In genomic region chr2:120223034-120223912, GRCh38 we compare ENCODE assay signal across 1 cellular context.
TF ChIP-seq lines count a peak whose summit lies in the region.

Gene TMEM185B (minus strand): TSS chr2:120223400. CDS start chr2:120222976, 424 bp downstream.

TF ChIP-seq in K562, 482 proteins besides CTCF, POLR2A, EP300 and RAD21 (continued from another document and continues in another):
- peak; percentile 99 for TF ChIP-seq E2F6 (IDR thresholded peaks at IDR 0.05; ENCODE audit: borderline replicate concordance in 1 of 2, extremely low read depth in 1 of 2, insufficient read depth in 1 of 2, insufficient read length in 1 of 2, low read depth in 1 of 2, low read length in 1 of 2, poor library complexity in 1 of 2, severe bottlenecking in 1 of 2)
- no peak; the same call in none of the 2 replicates for TF ChIP-seq ZNF175 (CRISPR knock-in tag; IDR thresholded peaks at IDR 0.05; ENCODE audit: low read depth)
- peak; percentile 65; the same call in 1 of the 2 replicates for TF ChIP-seq MXI1 (IDR thresholded peaks at IDR 0.05; ENCODE audit: low read depth, low read length)
- no peak for TF ChIP-seq CAMTA2 (CRISPR knock-in tag; conservative IDR thresholded peaks at IDR 0.05)
- TF ChIP-seq HMG20A (CRISPR knock-in tag; conservative IDR thresholded peaks at IDR 0.05), result no peak
- TF ChIP-seq BACH1 (tag; IDR thresholded peaks at IDR 0.05), result no peak
- TF ChIP-seq ADNP (tag; IDR thresholded peaks at IDR 0.05), result no peak
- TF ChIP-seq ZNF639 (CRISPR knock-in tag; conservative IDR thresholded peaks at IDR 0.05 in 1 of 2, IDR thresholded peaks at IDR 0.05 in 1 of 2), result peak in 1 of 2 experiments; percentile 96; a peak in 2 of 4 replicates
- no peak for TF ChIP-seq AFF1 (IDR thresholded peaks at IDR 0.05; ENCODE audit: low read depth in 1 of 2, partially characterized antibody in 2 of 2)
- no peak for TF ChIP-seq ZBTB7A (IDR thresholded peaks at IDR 0.05; ENCODE audit: borderline replicate concordance, control insufficient read depth, low read depth, low read length)
- no peak for TF ChIP-seq ZNF57 (CRISPR knock-in tag; IDR thresholded peaks at IDR 0.05)
- no peak for TF ChIP-seq RBM15 (IDR thresholded peaks at IDR 0.05; ENCODE audit: insufficient read depth, low read length)
- TF ChIP-seq MNT (conservative IDR thresholded peaks at IDR 0.05), result peak; percentile 79 to 95
- peak; percentile 90 for TF ChIP-seq GTF2E2 (tag; IDR thresholded peaks at IDR 0.05)
- TF ChIP-seq HDAC3 (IDR thresholded peaks at IDR 0.05; ENCODE audit: borderline replicate concordance, partially characterized antibody), result no peak
- TF ChIP-seq POLR2G (IDR thresholded peaks at IDR 0.05; ENCODE audit: low read depth, low read length), result peak; percentile 96
- TF ChIP-seq E2F1 (CRISPR knock-in tag; IDR thresholded peaks at IDR 0.05), result peak; percentile 82
- no peak for TF ChIP-seq ZNF717 (CRISPR knock-in tag; IDR thresholded peaks at IDR 0.05)
- no peak for TF ChIP-seq HBP1 (CRISPR knock-in tag; IDR thresholded peaks at IDR 0.05)
- TF ChIP-seq EHMT2 (IDR thresholded peaks at IDR 0.05), result no peak
- peak; percentile 59 for TF ChIP-seq ETS2 (tag; IDR thresholded peaks at IDR 0.05; ENCODE audit: borderline replicate concordance, poor library complexity, severe bottlenecking)
- no peak for TF ChIP-seq MCM5 (IDR thresholded peaks at IDR 0.05; ENCODE audit: low read depth)
- peak; percentile 92 for TF ChIP-seq CTBP1 (IDR thresholded peaks at IDR 0.05; ENCODE audit: borderline replicate concordance)
- TF ChIP-seq MBD2 (IDR thresholded peaks at IDR 0.05; ENCODE audit: borderline replicate concordance, low read depth), result peak; percentile 62; the same call in 1 of the 2 replicates
- TF ChIP-seq SNIP1 (IDR thresholded peaks at IDR 0.05; ENCODE audit: low read depth), result no peak
- peak; percentile 97 for TF ChIP-seq ZNF282 (CRISPR knock-in tag; IDR thresholded peaks at IDR 0.05)
- no peak for TF ChIP-seq RBM17 (IDR thresholded peaks at IDR 0.05; ENCODE audit: borderline replicate concordance, low read depth, low read length)
- TF ChIP-seq ZNF444 (CRISPR knock-in tag; IDR thresholded peaks at IDR 0.05), result no peak
- TF ChIP-seq SAP30 (IDR thresholded peaks at IDR 0.05; ENCODE audit: borderline replicate concordance, insufficient read depth, low read depth, low read length, poor library complexity, severe bottlenecking), result peak; percentile 76
- TF ChIP-seq ZNF76 (CRISPR knock-in tag; IDR thresholded peaks at IDR 0.05; ENCODE audit: borderline replicate concordance), result no peak; the same call in 1 of the 2 replicates
- TF ChIP-seq CBX1 (IDR thresholded peaks at IDR 0.05; ENCODE audit: low read depth), result no peak
- TF ChIP-seq HMGN3 (IDR thresholded peaks at IDR 0.05; ENCODE audit: borderline replicate concordance, extremely low read depth, insufficient read length, low read depth, low read length), result peak; percentile 0
- no peak for TF ChIP-seq PRDM10 (IDR thresholded peaks at IDR 0.05; ENCODE audit: partially characterized antibody)
- TF ChIP-seq ZNF408 (CRISPR knock-in tag; IDR thresholded peaks at IDR 0.05; ENCODE audit: low read depth), result no peak
- TF ChIP-seq ZNF436 (CRISPR knock-in tag; IDR thresholded peaks at IDR 0.05), result no peak
- TF ChIP-seq LARP7 (IDR thresholded peaks at IDR 0.05), result no peak
- TF ChIP-seq ZNF644 (tag; IDR thresholded peaks at IDR 0.05; ENCODE audit: low read depth), result no peak; the same call in 1 of the 2 replicates
- peak; percentile 91 for TF ChIP-seq ZNF766 (CRISPR knock-in tag; conservative IDR thresholded peaks at IDR 0.05)
- 0 out of 2 replicates have a peak, but pooled peaks have one; percentile 5 for TF ChIP-seq SMC3 (conservative IDR thresholded peaks at IDR 0.05; ENCODE audit: insufficient read depth, low read depth, low read length)
- TF ChIP-seq XRCC4 (IDR thresholded peaks at IDR 0.05; ENCODE audit: extremely low read depth, insufficient read depth, insufficient read length), result no peak
- TF ChIP-seq ZFPM2 (CRISPR knock-in tag; IDR thresholded peaks at IDR 0.05), result 0 out of 2 replicates have a peak, but pooled peaks have one; percentile 53
- no peak for TF ChIP-seq YBX1 (IDR thresholded peaks at IDR 0.05)
- peak; percentile 95 for TF ChIP-seq TFE3 (CRISPR knock-in tag; IDR thresholded peaks at IDR 0.05)
- no peak for TF ChIP-seq ZNF232 (CRISPR knock-in tag; IDR thresholded peaks at IDR 0.05)
- no peak for TF ChIP-seq ZNF764 (CRISPR knock-in tag; IDR thresholded peaks at IDR 0.05; ENCODE audit: low read depth)
- peak; percentile 45 for TF ChIP-seq RBM22 (IDR thresholded peaks at IDR 0.05; ENCODE audit: low read depth, low read length, poor library complexity, severe bottlenecking)
- no peak for TF ChIP-seq MAFG (tag; conservative IDR thresholded peaks at IDR 0.05)
- TF ChIP-seq THRA (IDR thresholded peaks at IDR 0.05), result no peak
- TF ChIP-seq TCF7L2 (IDR thresholded peaks at IDR 0.05; ENCODE audit: low read depth, low read length), result no peak
- TF ChIP-seq HDGF (IDR thresholded peaks at IDR 0.05), result no peak
- no peak for TF ChIP-seq ZNF121 (CRISPR knock-in tag; conservative IDR thresholded peaks at IDR 0.05)
- TF ChIP-seq ZFX (CRISPR knock-in tag; IDR thresholded peaks at IDR 0.05), result peak; percentile 93
- TF ChIP-seq ZNF165 (CRISPR knock-in tag; IDR thresholded peaks at IDR 0.05; ENCODE audit: borderline replicate concordance), result no peak
